19 cellular contexts compared by ENCODE assay signal in the genomic region with DNA sequence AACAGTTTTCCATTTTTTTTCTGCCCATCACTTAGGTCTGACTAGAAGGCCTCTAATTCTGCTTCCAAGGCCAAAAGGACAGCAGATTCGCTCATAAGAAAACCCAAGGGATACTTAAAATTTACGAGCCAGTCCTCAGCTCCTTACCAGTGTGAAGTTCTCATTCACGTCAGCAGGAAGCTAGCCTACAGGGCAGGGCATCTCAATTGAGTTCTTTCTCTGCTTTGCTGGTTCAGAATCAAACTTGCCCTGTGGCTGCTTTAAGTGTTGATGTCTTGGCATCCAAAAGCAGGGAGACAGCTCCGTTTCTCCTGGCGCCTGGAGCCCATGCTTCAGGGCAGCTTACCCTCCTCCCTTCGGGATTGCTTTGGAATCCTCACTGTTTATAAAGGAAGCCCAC.
A peak's percentile ranks its signal among the peaks of the same experiment; 100 is the strongest.
DNase-seq lines count a peak whose midpoint lies in the region; TF ChIP-seq lines count a peak whose summit lies in the region.
"Had no signal": no experiment of that assay in that cellular context is flagged by ENCODE, and none has a peak within 500 bp of the region (broad histone marks: within the 10 kb centered on the region; RNA-seq: fewer than 3 reads in every experiment).

No MANE protein-coding gene starts in this region.

- H3K27ac ChIP-seq in ACC112 (ENCODE audit: low read depth, low read length), result no peak overlapping the region
- H3K27ac ChIP-seq in fibroblast of lung (ENCODE audit: insufficient read depth, low read length), result no peak overlapping the region
- H3K27ac ChIP-seq: A549, PC-9, SK-N-MC had no signal

- TF ChIP-seq CTCF in fibroblast of lung (conservative IDR thresholded peaks at IDR 0.05 in 1 of 2, IDR thresholded peaks at IDR 0.05 in 1 of 2; ENCODE audit: low read depth in 1 of 2, low read length in 2 of 2), result no peak

- H3K9ac ChIP-seq in fibroblast of lung (ENCODE audit: insufficient read depth, low read length), result no peak overlapping the region

- H3K79me2 ChIP-seq in ACC112 (ENCODE audit: control insufficient read depth, insufficient read depth, low read length, unreplicated experiment), result no peaks in the 10 kb centered on the region
- no peaks in the 10 kb centered on the region for H3K79me2 ChIP-seq in fibroblast of lung (ENCODE audit: control insufficient read depth, insufficient read depth, low read length)

- H3K4me1 ChIP-seq in ACC112 (ENCODE audit: control insufficient read depth, insufficient read depth, low read length, unreplicated experiment) (peaks cover 38% of the 10 kb centered on the region), fibroblast of lung (ENCODE audit: control insufficient read depth, extremely low read depth, insufficient read depth, low read length) (no peaks in the 10 kb centered on the region)
- H3K4me1 ChIP-seq: A549, Caco-2 had no signal

- no peak overlapping the region for H3K4me2 ChIP-seq in fibroblast of lung (ENCODE audit: extremely low read depth, insufficient read depth, low read length)

- H3K9me3 ChIP-seq in MG63 (no peaks in the 10 kb centered on the region), fibroblast of lung (ENCODE audit: control insufficient read depth, insufficient read depth, low read depth, low read length) (no peaks in the 10 kb centered on the region)
- H3K9me3 ChIP-seq: A549, Caco-2 had no signal

- H2AFZ ChIP-seq in ACC112 (ENCODE audit: low read length, unreplicated experiment) (peak overlapping the region; percentile 88), fibroblast of lung (ENCODE audit: low read length) (peak overlapping the region; percentile 40)

- no peak overlapping the region for H3K4me3 ChIP-seq in ACC112 (ENCODE audit: low read depth, low read length)
- H3K4me3 ChIP-seq in MG63, result no peak overlapping the region
- H3K4me3 ChIP-seq in fibroblast of lung (replicated peaks in 1 of 4; ENCODE audit: control extremely low read depth in 1 of 4, insufficient read depth in 1 of 4, low read depth in 3 of 4, low read length in 4 of 4), result no peak overlapping the region
- H3K4me3 ChIP-seq: A549, GM12878, PC-9, SK-N-MC had no signal

- no peaks in the 10 kb centered on the region for H3K36me3 ChIP-seq in ACC112 (ENCODE audit: insufficient read depth, low read length)
- no peaks in the 10 kb centered on the region for H3K36me3 ChIP-seq in MG63
- no peaks in the 10 kb centered on the region for H3K36me3 ChIP-seq in fibroblast of lung (ENCODE audit: control insufficient read depth, insufficient read depth, low read length)

- no peaks in the 10 kb centered on the region for H4K20me1 ChIP-seq in fibroblast of lung (ENCODE audit: control insufficient read depth, extremely low read depth, insufficient read depth, low read length)

- no peaks in the 10 kb centered on the region for H3K27me3 ChIP-seq in ACC112 (ENCODE audit: insufficient read depth, low read length)
- no peaks in the 10 kb centered on the region for H3K27me3 ChIP-seq in MG63
- H3K27me3 ChIP-seq in fibroblast of lung (ENCODE audit: control insufficient read depth, insufficient read depth, low read length), result no peaks in the 10 kb centered on the region

- DNase-seq in GM04503 (ENCODE audit: low read depth) (peak; percentile 48), MG63 (peak; percentile 54), fibroblast of lung (ENCODE audit: low read depth in 2 of 2) (no peak), occipital lobe (lab: John Stamatoyannopoulos, UW) (no peak), anterior cingulate cortex (lab: John Stamatoyannopoulos, UW) (no peak), GM19240 (ENCODE audit: insufficient read length, low spot score) (no peak), H4 (ENCODE audit: low spot score) (no peak)
- DNase-seq: Caco-2; CD4-positive, CD25-positive, alpha-beta regulatory T cell; NCI-H1417 treated with DMSO at 0.1 percent for 48 hours; NCI-H1930; NCI-H2171; NCI-H446; PC-9; T-helper 1 cell had no signal

Comparison
In these comparisons a context has a peak if more than half of its experiments do, and no peak if none do; other contexts are left out.
1. DNase-seq: peak in GM04503 (single experiment) and MG63 (single experiment); none in fibroblast of lung (0 of 2), occipital lobe (single experiment), anterior cingulate cortex (0 of 58), GM19240 (single experiment) and H4 (single experiment).